In genomic region chr17:43350888-43351361, GRCh38 we compare ENCODE assay signal across 10 cellular contexts.
"Had no signal": no experiment of that assay in that cellular context is flagged by ENCODE, and none has a peak within 500 bp of the region (broad histone marks: within the 10 kb centered on the region; RNA-seq: fewer than 3 reads in every experiment).

No MANE protein-coding gene starts in this region.

- H3K27ac Mint-ChIP-seq: natural killer cell treated with Interleukin-12 subunit alpha and Interleukin-12 subunit beta and Interleukin-15 and Interleukin-18, amount 100 ng/mL, for 72 hours had no signal

- H3K27me3 Mint-ChIP-seq: natural killer cell treated with Interleukin-12 subunit alpha and Interleukin-12 subunit beta and Interleukin-15 and Interleukin-18, amount 100 ng/mL, for 72 hours had no signal

- DNase-seq: activated naive CD4-positive, alpha-beta T cell; foreskin melanocyte; heart left ventricle; mammary epithelial cell; stimulated activated CD4-positive, alpha-beta T cell treated with anti-CD3 and anti-CD28 coated beads, Interleukin-4, amount 100 ng/mL, for 4 hours had no signal

- H3K36me3 ChIP-seq: cardiac muscle cell had no signal

- H3K4me3 ChIP-seq: cardiac muscle cell, heart left ventricle, tibial nerve, vagina had no signal

- ATAC-seq: heart left ventricle; natural killer cell treated with Interleukin-12 subunit alpha and Interleukin-12 subunit beta and Interleukin-15 and Interleukin-18, amount 100 ng/mL, for 72 hours had no signal

- H3K27ac ChIP-seq: cardiac muscle cell, heart left ventricle, tibial nerve, vagina, VCaP had no signal

- H3K4me3 Mint-ChIP-seq: natural killer cell treated with Interleukin-12 subunit alpha and Interleukin-12 subunit beta and Interleukin-15 and Interleukin-18, amount 100 ng/mL, for 72 hours had no signal

- H3K27me3 ChIP-seq: cardiac muscle cell, heart left ventricle, tibial nerve, vagina had no signal

- H3K4me1 ChIP-seq: vagina had no signal
